In genomic region chr12:130083746-130084145, GRCh38 we compare ENCODE assay signal across 24 cellular contexts.
"Had no signal": no experiment of that assay in that cellular context is flagged by ENCODE, and none has a peak within 500 bp of the region (broad histone marks: within the 10 kb centered on the region; RNA-seq: fewer than 3 reads in every experiment).

No MANE protein-coding gene starts in this region.

- H3K4me3 ChIP-seq: body of pancreas, heart right ventricle, left lung, pancreas, right lobe of liver, skin epidermis, tibial artery had no signal

- H3K4me1 ChIP-seq: body of pancreas, pancreas, right lobe of liver, tibial artery had no signal

- H3K36me3 ChIP-seq: heart right ventricle, left lung, pancreas, right lobe of liver, tibial artery had no signal

- H3K27ac ChIP-seq: body of pancreas, heart right ventricle, pancreas, right lobe of liver, tibial artery had no signal

- H3K36me3 Mint-ChIP-seq: activated CD8-positive, alpha-beta memory T cell treated with anti-CD3 and anti-CD28 coated beads, Interleukin-2, amount 10 ng/mL, durations not matched to agents 7 days and 5 days; mesothelial cell of epicardium had no signal

- H3K27me3 Mint-ChIP-seq: activated CD4-positive, alpha-beta memory T cell treated with anti-CD3 and anti-CD28 coated beads, Interleukin-2, amount 10 ng/mL, durations not matched to agents 7 days and 5 days; activated CD4-positive, alpha-beta T cell treated with anti-CD3 and anti-CD28 coated beads, Interleukin-2, amount 10 ng/mL, durations not matched to agents 24 days and 14 days; activated CD8-positive, alpha-beta memory T cell treated with anti-CD3 and anti-CD28 coated beads, Interleukin-2, amount 10 ng/mL, durations not matched to agents 7 days and 5 days had no signal

- H3K27me3 ChIP-seq: body of pancreas, pancreas, right lobe of liver had no signal

- H3K4me1 Mint-ChIP-seq: activated CD8-positive, alpha-beta memory T cell treated with anti-CD3 and anti-CD28 coated beads, Interleukin-2, amount 10 ng/mL, durations not matched to agents 7 days and 5 days had no signal

- DNase-seq: activated CD4-positive, alpha-beta memory T cell treated with anti-CD3 and anti-CD28 coated beads, Interleukin-2, amount 10 ng/mL, durations not matched to agents 7 days and 5 days; activated CD4-positive, alpha-beta T cell treated with anti-CD3 and anti-CD28 coated beads, Interleukin-2, amount 10 ng/mL, durations not matched to agents 24 days and 14 days; activated CD8-positive, alpha-beta memory T cell treated with anti-CD3 and anti-CD28 coated beads, Interleukin-2, amount 10 ng/mL, durations not matched to agents 7 days and 5 days; activated gamma-delta T cell; activated naive CD4-positive, alpha-beta T cell treated with anti-CD3 and anti-CD28 coated beads, Interleukin-2, amount 50 U/mL, for 16 hours; activated naive CD8-positive, alpha-beta T cell treated with anti-CD3 and anti-CD28 coated beads, Interleukin-2, amount 50 U/mL, for 24 hours; activated T-cell treated with anti-CD3 and anti-CD28 coated beads for 4 hours; body of pancreas; dermis blood vessel endothelial cell; effector memory CD4-positive, alpha-beta T cell; heart right ventricle; kidney; left lung; naive thymus-derived CD8-positive, alpha-beta T cell; pancreas; right lobe of liver; stimulated activated CD4-positive, alpha-beta T cell treated with anti-CD3 and anti-CD28 coated beads, Interleukin-1b, Interleukin-23, amount 100 ng/mL, for 48 hours; substantia nigra; tibial artery had no signal

- H3K4me3 Mint-ChIP-seq: activated CD4-positive, alpha-beta memory T cell treated with anti-CD3 and anti-CD28 coated beads, Interleukin-2, amount 10 ng/mL, durations not matched to agents 7 days and 5 days; activated CD4-positive, alpha-beta T cell treated with anti-CD3 and anti-CD28 coated beads, Interleukin-2, amount 10 ng/mL, durations not matched to agents 24 days and 14 days; activated CD8-positive, alpha-beta memory T cell treated with anti-CD3 and anti-CD28 coated beads, Interleukin-2, amount 10 ng/mL, durations not matched to agents 7 days and 5 days; activated naive CD8-positive, alpha-beta T cell treated with anti-CD3 and anti-CD28 coated beads, Interleukin-2, amount 50 U/mL, for 24 hours; mesothelial cell of epicardium; stimulated activated naive CD8-positive, alpha-beta T cell treated with anti-CD3 and anti-CD28 coated beads, Interleukin-15, Interleukin-2, amounts not matched to agents 100 ng/mL and 50 ng/mL, for 24 hours had no signal

- H3K9me3 Mint-ChIP-seq: activated CD4-positive, alpha-beta T cell treated with anti-CD3 and anti-CD28 coated beads, Interleukin-2, amount 10 ng/mL, durations not matched to agents 24 days and 14 days; mesothelial cell of epicardium; naive thymus-derived CD8-positive, alpha-beta T cell had no signal

- H3K27ac Mint-ChIP-seq: activated CD4-positive, alpha-beta memory T cell treated with anti-CD3 and anti-CD28 coated beads, Interleukin-2, amount 10 ng/mL, durations not matched to agents 7 days and 5 days; activated CD4-positive, alpha-beta T cell treated with anti-CD3 and anti-CD28 coated beads, Interleukin-2, amount 10 ng/mL, durations not matched to agents 24 days and 14 days; activated CD8-positive, alpha-beta memory T cell treated with anti-CD3 and anti-CD28 coated beads, Interleukin-2, amount 10 ng/mL, durations not matched to agents 7 days and 5 days; activated naive CD8-positive, alpha-beta T cell treated with anti-CD3 and anti-CD28 coated beads, Interleukin-2, amount 50 U/mL, for 24 hours; mesothelial cell of epicardium; stimulated activated naive CD8-positive, alpha-beta T cell treated with anti-CD3 and anti-CD28 coated beads, Interleukin-15, Interleukin-2, amounts not matched to agents 100 ng/mL and 50 ng/mL, for 24 hours had no signal

- FAIRE-seq: endothelial cell of umbilical vein, kidney, pancreas, urothelium cell line had no signal

- H3K9me3 ChIP-seq: body of pancreas, left lung, pancreas, right lobe of liver, tibial artery had no signal

- ATAC-seq: activated CD8-positive, alpha-beta memory T cell treated with anti-CD3 and anti-CD28 coated beads, Interleukin-2, amount 10 ng/mL, durations not matched to agents 7 days and 5 days; activated naive CD8-positive, alpha-beta T cell treated with anti-CD3 and anti-CD28 coated beads, Interleukin-2, amount 50 U/mL, for 24 hours; body of pancreas; heart right ventricle; left lung; naive thymus-derived CD8-positive, alpha-beta T cell; pancreas; right lobe of liver had no signal
